ENCODE assay signal across 26 cellular contexts in the genomic region with DNA sequence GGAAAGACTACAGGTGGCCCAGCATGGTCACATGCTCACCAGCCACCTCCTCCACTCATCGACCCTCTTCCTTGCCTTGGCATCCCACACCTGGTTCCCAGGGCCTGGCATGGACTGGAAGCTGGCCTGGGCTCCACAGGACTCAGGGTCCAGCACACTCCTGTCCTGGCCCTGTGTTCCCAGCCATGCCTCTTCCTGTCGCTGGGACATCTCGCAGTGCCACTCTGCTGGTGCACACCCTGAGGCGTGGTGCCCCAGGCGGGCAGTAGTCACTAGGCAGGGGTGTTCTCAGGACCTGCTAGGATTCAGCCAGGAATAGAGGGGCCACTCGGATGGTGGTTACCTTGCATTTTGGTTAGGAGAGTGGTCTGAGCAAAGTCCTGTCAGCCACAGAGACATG.
"Had no signal": no experiment of that assay in that cellular context is flagged by ENCODE, and none has a peak within 500 bp of the region (broad histone marks: within the 10 kb centered on the region; RNA-seq: fewer than 3 reads in every experiment).

No MANE protein-coding gene starts in this region.

- H3K4me1 Mint-ChIP-seq: activated T-helper 17 cell treated with anti-CD3 and anti-CD28 coated beads, Interleukin-2, amount 50 U/mL, for 72 hours; T-cell had no signal

- H3K36me3 Mint-ChIP-seq: activated CD4-positive, alpha-beta memory T cell treated with anti-CD3 and anti-CD28 coated beads for 36 hours; activated naive CD8-positive, alpha-beta T cell; T-cell had no signal

- H3K27ac ChIP-seq: adrenal gland, body of pancreas, SK-N-MC, VCaP had no signal

- DNase-seq: activated CD4-positive, alpha-beta memory T cell treated with anti-CD3 and anti-CD28 coated beads for 36 hours; activated CD4-positive, alpha-beta T cell treated with anti-CD3 and anti-CD28 coated beads, Interleukin-2, amount 10 ng/mL, durations not matched to agents 7 days and 5 days; activated CD4-positive, CD25-positive, alpha-beta regulatory T cell; activated CD8-positive, alpha-beta memory T cell treated with anti-CD3 and anti-CD28 coated beads for 24 hours; activated gamma-delta T cell; activated naive CD4-positive, alpha-beta T cell treated with anti-CD3 and anti-CD28 coated beads for 36 hours; activated T-cell treated with anti-CD3 and anti-CD28 coated beads, Interleukin-2, amount 50 U/mL, for 4 hours; adrenal gland; aorta; body of pancreas; cerebellar nuclear complex; IMR-90; KG1; NCI-H1048; NCI-H1417 treated with DMSO at 0.1 percent for 48 hours; NCI-H1694; NCI-H2029 treated with DMSO at 0.1 percent for 48 hours; NCI-H510A treated with DMSO at 0.1 percent for 48 hours; NCI-H69; NK-92 treated with Interleukin-12 subunit alpha and Interleukin-12 subunit beta, amount 100 ng/mL, for 24 hours; PC-3; T-cell had no signal

- H3K4me3 Mint-ChIP-seq: activated CD4-positive, alpha-beta memory T cell treated with anti-CD3 and anti-CD28 coated beads for 36 hours; activated CD4-positive, alpha-beta T cell treated with anti-CD3 and anti-CD28 coated beads, Interleukin-2, amount 10 ng/mL, durations not matched to agents 7 days and 5 days; activated naive CD4-positive, alpha-beta T cell treated with anti-CD3 and anti-CD28 coated beads for 36 hours; activated naive CD8-positive, alpha-beta T cell; activated T-cell treated with anti-CD3 and anti-CD28 coated beads, Interleukin-2, amount 50 U/mL, for 4 hours; activated T-helper 17 cell treated with anti-CD3 and anti-CD28 coated beads, Interleukin-2, amount 50 U/mL, for 72 hours; T-cell had no signal

- H3K27me3 Mint-ChIP-seq: activated CD4-positive, alpha-beta memory T cell treated with anti-CD3 and anti-CD28 coated beads for 36 hours; activated CD4-positive, alpha-beta T cell treated with anti-CD3 and anti-CD28 coated beads, Interleukin-2, amount 10 ng/mL, durations not matched to agents 7 days and 5 days; activated naive CD8-positive, alpha-beta T cell; activated T-helper 17 cell treated with anti-CD3 and anti-CD28 coated beads, Interleukin-2, amount 50 U/mL, for 72 hours; T-cell had no signal

- H3K9me3 Mint-ChIP-seq: activated CD4-positive, alpha-beta memory T cell treated with anti-CD3 and anti-CD28 coated beads for 36 hours; activated CD4-positive, alpha-beta T cell treated with anti-CD3 and anti-CD28 coated beads, Interleukin-2, amount 10 ng/mL, durations not matched to agents 7 days and 5 days; activated naive CD4-positive, alpha-beta T cell treated with anti-CD3 and anti-CD28 coated beads for 36 hours; activated T-cell treated with anti-CD3 and anti-CD28 coated beads, Interleukin-2, amount 50 U/mL, for 4 hours; activated T-helper 17 cell treated with anti-CD3 and anti-CD28 coated beads, Interleukin-2, amount 50 U/mL, for 72 hours; T-cell had no signal

- H3K4me3 ChIP-seq: adrenal gland, body of pancreas, SK-N-MC had no signal

- H3K9me3 ChIP-seq: adrenal gland, body of pancreas had no signal

- H3K36me3 ChIP-seq: adrenal gland had no signal

- H3K27me3 ChIP-seq: adrenal gland, body of pancreas had no signal

- H3K4me1 ChIP-seq: adrenal gland, body of pancreas had no signal

- ATAC-seq: activated T-cell treated with anti-CD3 and anti-CD28 coated beads, Interleukin-2, amount 50 U/mL, for 4 hours; activated T-helper 17 cell treated with anti-CD3 and anti-CD28 coated beads, Interleukin-2, amount 50 U/mL, for 72 hours; body of pancreas; PC-3; T-cell had no signal

- H3K27ac Mint-ChIP-seq: activated CD4-positive, alpha-beta memory T cell treated with anti-CD3 and anti-CD28 coated beads for 36 hours; activated naive CD4-positive, alpha-beta T cell treated with anti-CD3 and anti-CD28 coated beads for 36 hours; activated naive CD8-positive, alpha-beta T cell; activated T-helper 17 cell treated with anti-CD3 and anti-CD28 coated beads, Interleukin-2, amount 50 U/mL, for 72 hours; T-cell had no signal
